Comparison of ENCODE assay signal across 9 cellular contexts in the genomic region with DNA sequence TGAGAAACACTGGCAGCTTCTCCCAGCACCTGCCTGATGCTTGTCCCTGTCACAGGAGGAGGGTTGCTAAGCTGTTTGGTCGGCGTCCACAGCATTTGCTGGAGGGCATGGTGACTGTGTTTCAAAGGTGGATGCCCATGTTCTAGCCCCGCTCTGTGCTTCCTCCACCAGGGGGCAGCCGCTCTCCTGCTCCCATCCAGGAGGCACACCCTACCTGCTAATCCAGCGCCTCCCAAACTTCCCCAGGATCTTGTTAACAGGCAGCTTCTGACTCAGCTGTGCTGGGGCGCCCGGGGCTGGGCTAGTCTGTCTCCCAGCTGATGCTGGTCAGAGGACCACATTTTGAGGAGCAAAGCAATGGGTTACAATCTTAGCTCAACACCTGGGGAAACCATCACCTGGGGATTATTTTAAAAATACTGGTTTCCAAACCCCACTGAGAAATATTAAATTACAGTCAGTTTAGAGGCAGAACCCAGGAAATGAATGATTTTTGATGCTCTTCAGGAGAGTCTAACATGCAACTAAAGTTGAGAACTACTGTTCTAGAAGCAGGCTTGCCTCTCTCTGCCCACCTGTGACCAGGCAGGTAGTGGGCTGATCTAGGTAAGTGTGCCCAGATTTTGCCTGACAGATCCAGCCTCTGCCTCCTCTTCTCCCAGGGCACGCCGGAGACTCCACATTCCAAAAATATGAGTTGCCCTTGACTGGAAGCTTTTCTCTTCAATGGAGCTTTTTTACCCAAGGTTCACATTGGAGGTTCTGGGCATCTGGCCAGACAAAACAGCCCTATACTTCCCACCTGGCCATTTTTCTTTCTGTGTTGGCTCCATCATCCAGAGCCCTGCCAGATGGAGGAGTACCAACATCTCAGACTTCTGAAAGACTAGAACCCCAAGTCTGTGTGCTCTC.
DNase-seq lines count a peak whose midpoint lies in the region; ATAC-seq, FAIRE-seq and TF ChIP-seq lines count a peak whose summit lies in the region.
"Had no signal": no experiment of that assay in that cellular context is flagged by ENCODE, and none has a peak within 500 bp of the region (broad histone marks: within the 10 kb centered on the region; RNA-seq: fewer than 3 reads in every experiment).

No MANE protein-coding gene starts in this region.

- peak; percentile 52 for DNase-seq in ACHN
- peak; percentile 48 for DNase-seq in GM12891 (ENCODE audit: insufficient read length, low spot score)
- peak; percentile 4 for DNase-seq in NCI-H2196 treated with DMSO at 0.1 percent for 48 hours (lab: John Stamatoyannopoulos, UW; ENCODE audit: unreplicated experiment)
- DNase-seq in activated T-cell treated with anti-CD3 and anti-CD28 coated beads for 24 hours (ENCODE audit: low read depth), result peak; percentile 8
- DNase-seq in left ventricle myocardium superior, result peak; percentile 39
- peak; percentile 42 for DNase-seq in stimulated activated CD4-positive, alpha-beta T cell treated with anti-CD3 and anti-CD28 coated beads, Interleukin-4, amount 100 ng/mL, for 24 hours
- DNase-seq in effector CD4-positive, alpha-beta T cell, result no peak
- no peak for DNase-seq in activated gamma-delta T cell (lab: John Stamatoyannopoulos, UW)

- no peak for TF ChIP-seq POLR2A in GM12891 (IDR thresholded peaks at IDR 0.05; ENCODE audit: low read depth, low read length)

- peak; percentile 65 for FAIRE-seq in GM12891 (lab: Jason Lieb, UNC)
- FAIRE-seq: astrocyte had no signal

- ATAC-seq in left ventricle myocardium superior, result no peak

- in situ Hi-C loops in ACHN (cut with HindIII; ENCODE audit: low pct_ligation_motif_present, low pct_unique_long_range_greater_than_20kb, low sequenced_read_pairs), result no loop called here

- intact Hi-C loops in left ventricle myocardium superior (cut with micrococcal nuclease), result no loop called here

TF ChIP-seq in GM12891, 5 proteins besides CTCF, POLR2A, EP300 and RAD21:
- TF ChIP-seq TAF1 (IDR thresholded peaks at IDR 0.05; ENCODE audit: low read depth, low read length), result no peak
- TF ChIP-seq SPI1 (IDR thresholded peaks at IDR 0.05; ENCODE audit: low read depth, low read length), result no peak
- TF ChIP-seq PAX5 (IDR thresholded peaks at IDR 0.05; ENCODE audit: insufficient read depth, low read length, severe bottlenecking), result no peak
- no peak for TF ChIP-seq POLR2AphosphoS5 (IDR thresholded peaks at IDR 0.05; ENCODE audit: low read depth, low read length)
- no peak for TF ChIP-seq POU2F2 (IDR thresholded peaks at IDR 0.05; ENCODE audit: low read depth, low read length)

Comparison
In these comparisons a context has a peak if more than half of its experiments do, and no peak if none do; other contexts are left out.
1. DNase-seq: peak in ACHN (single experiment), GM12891 (single experiment), NCI-H2196 treated with DMSO at 0.1 percent for 48 hours (single experiment), activated T-cell treated with anti-CD3 and anti-CD28 coated beads for 24 hours (single experiment), left ventricle myocardium superior (single experiment) and stimulated activated CD4-positive, alpha-beta T cell treated with anti-CD3 and anti-CD28 coated beads, Interleukin-4, amount 100 ng/mL, for 24 hours (single experiment); none in effector CD4-positive, alpha-beta T cell (single experiment) and activated gamma-delta T cell (single experiment).